Comparison of ENCODE assay signal across 2 cellular contexts in genomic region chr7:51451751-51452465, GRCh38.
TF ChIP-seq lines count a peak whose summit lies in the region.

No MANE protein-coding gene starts in this region.

TF ChIP-seq in SK-N-SH, 30 proteins besides CTCF, POLR2A, EP300 and RAD21 (continued from another document):
- no peak for TF ChIP-seq REST (IDR thresholded peaks at IDR 0.05; ENCODE audit: low read depth, low read length)
- no peak for TF ChIP-seq YY1 (IDR thresholded peaks at IDR 0.05; ENCODE audit: low read depth)
TF ChIP-seq in SK-N-SH: peak in this region for 0.

TF ChIP-seq in SK-N-SH treated with all-trans-retinoic acid at 6 μM for 48 hours, 23 proteins besides CTCF, POLR2A, EP300 and RAD21 (continued from another document):
- TF ChIP-seq POU6F1 (CRISPR knock-in tag; IDR thresholded peaks at IDR 0.05; ENCODE audit: borderline replicate concordance, low read depth) (no peak), ZNF8 (CRISPR knock-in tag; IDR thresholded peaks at IDR 0.05) (no peak), BACH2 (CRISPR knock-in tag; IDR thresholded peaks at IDR 0.05; ENCODE audit: borderline replicate concordance) (no peak), ZC3H10 (CRISPR knock-in tag; IDR thresholded peaks at IDR 0.05) (no peak), TCF4 (CRISPR knock-in tag; IDR thresholded peaks at IDR 0.05; ENCODE audit: borderline replicate concordance) (no peak), ZNF70 (CRISPR knock-in tag; IDR thresholded peaks at IDR 0.05) (no peak), SNAI2 (CRISPR knock-in tag; IDR thresholded peaks at IDR 0.05) (no peak), OSR1 (CRISPR knock-in tag; IDR thresholded peaks at IDR 0.05) (no peak)
- TF ChIP-seq, protein P1, sequence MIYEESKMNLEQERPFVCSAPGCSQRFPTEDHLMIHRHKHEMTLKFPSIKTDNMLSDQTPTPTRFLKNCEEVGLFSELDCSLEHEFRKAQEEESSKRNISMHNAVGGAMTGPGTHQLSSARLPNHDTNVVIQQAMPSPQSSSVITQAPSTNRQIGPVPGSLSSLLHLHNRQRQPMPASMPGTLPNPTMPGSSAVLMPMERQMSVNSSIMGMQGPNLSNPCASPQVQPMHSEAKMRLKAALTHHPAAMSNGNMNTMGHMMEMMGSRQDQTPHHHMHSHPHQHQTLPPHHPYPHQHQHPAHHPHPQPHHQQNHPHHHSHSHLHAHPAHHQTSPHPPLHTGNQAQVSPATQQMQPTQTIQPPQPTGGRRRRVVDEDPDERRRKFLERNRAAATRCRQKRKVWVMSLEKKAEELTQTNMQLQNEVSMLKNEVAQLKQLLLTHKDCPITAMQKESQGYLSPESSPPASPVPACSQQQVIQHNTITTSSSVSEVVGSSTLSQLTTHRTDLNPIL (CRISPR knock-in tag; IDR thresholded peaks at IDR 0.05; ENCODE audit: low read depth), result no peak
- TF ChIP-seq, protein P2, sequence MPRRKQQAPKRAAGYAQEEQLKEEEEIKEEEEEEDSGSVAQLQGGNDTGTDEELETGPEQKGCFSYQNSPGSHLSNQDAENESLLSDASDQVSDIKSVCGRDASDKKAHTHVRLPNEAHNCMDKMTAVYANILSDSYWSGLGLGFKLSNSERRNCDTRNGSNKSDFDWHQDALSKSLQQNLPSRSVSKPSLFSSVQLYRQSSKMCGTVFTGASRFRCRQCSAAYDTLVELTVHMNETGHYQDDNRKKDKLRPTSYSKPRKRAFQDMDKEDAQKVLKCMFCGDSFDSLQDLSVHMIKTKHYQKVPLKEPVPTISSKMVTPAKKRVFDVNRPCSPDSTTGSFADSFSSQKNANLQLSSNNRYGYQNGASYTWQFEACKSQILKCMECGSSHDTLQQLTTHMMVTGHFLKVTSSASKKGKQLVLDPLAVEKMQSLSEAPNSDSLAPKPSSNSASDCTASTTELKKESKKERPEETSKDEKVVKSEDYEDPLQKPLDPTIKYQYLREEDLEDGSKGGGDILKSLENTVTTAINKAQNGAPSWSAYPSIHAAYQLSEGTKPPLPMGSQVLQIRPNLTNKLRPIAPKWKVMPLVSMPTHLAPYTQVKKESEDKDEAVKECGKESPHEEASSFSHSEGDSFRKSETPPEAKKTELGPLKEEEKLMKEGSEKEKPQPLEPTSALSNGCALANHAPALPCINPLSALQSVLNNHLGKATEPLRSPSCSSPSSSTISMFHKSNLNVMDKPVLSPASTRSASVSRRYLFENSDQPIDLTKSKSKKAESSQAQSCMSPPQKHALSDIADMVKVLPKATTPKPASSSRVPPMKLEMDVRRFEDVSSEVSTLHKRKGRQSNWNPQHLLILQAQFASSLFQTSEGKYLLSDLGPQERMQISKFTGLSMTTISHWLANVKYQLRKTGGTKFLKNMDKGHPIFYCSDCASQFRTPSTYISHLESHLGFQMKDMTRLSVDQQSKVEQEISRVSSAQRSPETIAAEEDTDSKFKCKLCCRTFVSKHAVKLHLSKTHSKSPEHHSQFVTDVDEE (CRISPR knock-in tag; IDR thresholded peaks at IDR 0.05), result no peak
